8 cellular contexts compared by ENCODE assay signal in the genomic region with DNA sequence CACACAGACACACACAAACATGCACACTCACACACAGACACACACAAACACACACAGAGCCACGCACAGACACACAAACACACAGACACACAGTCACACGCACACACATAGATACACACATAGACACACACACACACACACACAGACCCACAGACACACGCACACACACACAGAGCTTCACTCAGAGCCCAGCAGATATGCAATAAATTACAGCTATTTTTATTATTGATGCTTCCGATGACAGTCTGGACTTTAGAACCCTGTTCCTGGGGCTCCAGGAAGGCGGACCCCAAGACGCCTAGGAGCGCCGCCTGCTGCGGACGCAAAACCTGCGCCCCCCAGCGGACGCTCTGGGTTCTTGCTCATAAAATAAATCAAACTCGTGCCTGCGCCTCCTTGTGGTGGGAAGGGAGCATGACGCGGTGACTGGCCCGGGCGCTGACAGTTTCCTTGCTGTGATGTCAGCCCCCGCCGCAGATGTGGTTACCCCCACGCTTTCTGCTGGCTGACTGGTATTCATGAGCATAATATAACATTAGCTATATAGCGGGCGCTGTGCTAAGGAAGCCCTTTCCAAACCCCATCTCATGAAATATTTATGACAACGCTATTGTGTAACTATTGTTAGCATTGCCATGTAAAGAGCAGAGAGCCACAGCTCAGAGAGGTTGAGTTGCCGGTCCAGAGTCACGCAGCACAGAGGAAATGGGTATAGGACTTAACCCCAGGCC.
DNase-seq lines count a peak whose midpoint lies in the region; ATAC-seq and TF ChIP-seq lines count a peak whose summit lies in the region.

No MANE protein-coding gene starts in this region.

- H3K4me1 ChIP-seq in heart left ventricle: peaks cover 0 to 36% (median 8%) of the 10 kb centered on the region in 12 donors

- H3K36me3 Mint-ChIP-seq in activated naive CD8-positive, alpha-beta T cell treated with anti-CD3 and anti-CD28 coated beads, Interleukin-2, amount 10 ng/mL, durations not matched to agents 7 days and 5 days: no peaks in the 10 kb centered on the region

- peak overlapping the region; percentile 66 for H3K4me3 Mint-ChIP-seq in activated naive CD8-positive, alpha-beta T cell treated with anti-CD3 and anti-CD28 coated beads, Interleukin-2, amount 10 ng/mL, durations not matched to agents 7 days and 5 days

- 14 to 27% (median 17%) methylated on average over 15 to 27 of the region's 27 CpGs for WGBS in heart left ventricle, 4 donors

- peak; percentile 41 for ATAC-seq in HG02678 (IDR thresholded peaks at IDR 0.05; ENCODE audit: unreplicated experiment)
- ATAC-seq in activated naive CD8-positive, alpha-beta T cell treated with anti-CD3 and anti-CD28 coated beads, Interleukin-2, amount 10 ng/mL, durations not matched to agents 7 days and 5 days (ENCODE audit: low read depth): peak; percentile 57
- ATAC-seq in heart left ventricle: peak in 3 of 4 donors; percentile 59 to 72 (median 66)

- H3K27ac ChIP-seq in heart left ventricle: no peak overlapping the region

- H3K9me3 ChIP-seq in heart left ventricle: no peaks in the 10 kb centered on the region

- H3K27me3 ChIP-seq in GM06990 (replicated peaks; ENCODE audit: control insufficient read depth, insufficient read depth, low read length) (no peaks in the 10 kb centered on the region), heart left ventricle (peaks cover 0 to 31% (median 11%) of the 10 kb centered on the region in 9 donors)

- peaks cover 51% of the 10 kb centered on the region for H3K4me1 Mint-ChIP-seq in activated naive CD8-positive, alpha-beta T cell treated with anti-CD3 and anti-CD28 coated beads, Interleukin-2, amount 10 ng/mL, durations not matched to agents 7 days and 5 days

- H3K9me3 Mint-ChIP-seq in activated naive CD8-positive, alpha-beta T cell treated with anti-CD3 and anti-CD28 coated beads, Interleukin-2, amount 10 ng/mL, durations not matched to agents 7 days and 5 days: no peaks in the 10 kb centered on the region

- no peak for TF ChIP-seq POLR2A in heart left ventricle (IDR thresholded peaks at IDR 0.05)

- H3K27me3 Mint-ChIP-seq in activated naive CD8-positive, alpha-beta T cell treated with anti-CD3 and anti-CD28 coated beads, Interleukin-2, amount 10 ng/mL, durations not matched to agents 7 days and 5 days: peaks cover 14% of the 10 kb centered on the region

- DNase-seq in GM06990 (ENCODE audit: extremely low read depth, insufficient read length) (peak; percentile 89), NCI-H1436 (lab: John Stamatoyannopoulos, UW) (peak; percentile 81), SW480 (ENCODE audit: low spot score) (peak; percentile 78), heart left ventricle (peak; percentile 82 to 93 (median 86)), retina (peak; percentile 95), cortex of kidney (lab: John Stamatoyannopoulos, UW) (no peak)
- peak; percentile 95 for DNase-seq in activated naive CD8-positive, alpha-beta T cell treated with anti-CD3 and anti-CD28 coated beads, Interleukin-2, amount 10 ng/mL, durations not matched to agents 7 days and 5 days

- no peaks in the 10 kb centered on the region for H3K36me3 ChIP-seq in GM06990 (ENCODE audit: control insufficient read depth, insufficient read depth, low read length)
- H3K36me3 ChIP-seq in heart left ventricle: no peaks in the 10 kb centered on the region

- TF ChIP-seq CTCF in GM06990 (IDR thresholded peaks at IDR 0.05; ENCODE audit: insufficient read depth, low read length, poor library complexity, severe bottlenecking): peak; percentile 99
- TF ChIP-seq CTCF in heart left ventricle (IDR thresholded peaks at IDR 0.05): peak; percentile 99 to 100 (median 100)

- POLR2A ChIA-PET in activated naive CD8-positive, alpha-beta T cell treated with anti-CD3 and anti-CD28 coated beads, Interleukin-2, amount 10 ng/mL, durations not matched to agents 7 days and 5 days (lab: Charles Lee): interaction anchor here (1.0 to 3.7 kb wide), 6 partner anchors 12 to 237 kb away, joined by 3 to 18 read pairs (median 8); no protein-coding TSS in a partner anchor

- H3K27ac Mint-ChIP-seq in activated naive CD8-positive, alpha-beta T cell treated with anti-CD3 and anti-CD28 coated beads, Interleukin-2, amount 10 ng/mL, durations not matched to agents 7 days and 5 days: peak overlapping the region; percentile 62

- intact Hi-C loops in heart left ventricle (cut with DNase I): loop anchor here (1.0 to 5.0 kb wide), 8 partner anchors 166 to 261 kb away; no protein-coding TSS in a partner anchor

- H3K4me3 ChIP-seq in GM06990 (replicated peaks; ENCODE audit: low read depth, low read length): no peak overlapping the region
- peak overlapping the region in 1 of 12 donors; percentile 6 for H3K4me3 ChIP-seq in heart left ventricle
